ENCODE assay signal across 8 cellular contexts in the genomic region with DNA sequence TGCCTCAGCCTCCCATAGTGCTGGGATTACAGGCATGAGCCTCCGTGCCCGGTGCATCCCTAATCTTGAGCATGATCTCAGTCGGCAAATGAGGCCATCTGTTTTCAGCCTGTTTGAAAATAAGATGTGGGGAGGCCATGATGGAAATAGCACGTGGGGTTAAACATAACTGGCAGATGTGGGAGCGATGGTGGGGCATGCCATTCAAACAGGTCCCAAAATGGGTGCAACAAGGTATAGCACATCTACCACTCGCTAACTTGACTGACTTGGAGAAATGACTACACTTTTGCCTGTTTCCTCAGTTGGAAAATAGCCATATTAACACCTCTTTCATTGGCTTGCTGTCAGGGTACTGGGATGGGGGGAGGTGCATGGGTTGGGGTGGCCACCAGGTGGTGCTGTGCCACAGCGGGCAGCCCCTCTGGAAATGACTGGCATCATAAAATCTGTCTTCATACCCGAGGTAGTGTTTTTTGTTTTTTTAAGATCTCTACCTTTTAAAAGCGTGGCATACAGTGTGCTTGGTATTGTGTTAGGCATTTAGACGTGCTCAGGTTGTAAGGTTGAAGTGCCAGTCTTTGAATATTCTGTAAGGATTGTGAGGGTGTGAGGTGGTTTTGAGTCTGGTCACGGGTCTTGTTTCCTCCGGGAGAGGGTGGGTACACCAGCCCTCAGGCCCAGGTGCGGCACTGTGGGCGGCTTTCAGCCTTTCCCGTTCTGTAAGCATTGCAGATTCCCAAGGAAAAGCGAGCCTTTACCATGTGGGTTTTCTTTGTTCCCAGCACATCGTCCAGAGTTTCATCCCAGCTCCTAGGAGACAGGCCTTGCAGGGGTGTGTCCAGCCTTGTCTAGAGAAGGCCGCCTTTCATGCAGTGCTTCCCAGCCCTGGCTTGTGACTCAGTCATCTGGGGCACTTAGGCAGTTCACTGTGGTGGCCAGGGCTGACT. TPM values are rescaled to one million over a fixed set of nuclear protein-coding genes. Genes with fewer than 3 reads are reported as not detected.
A peak's percentile ranks its signal among the peaks of the same experiment; 100 is the strongest.
DNase-seq lines count a peak whose midpoint lies in the region; ATAC-seq and TF ChIP-seq lines count a peak whose summit lies in the region.

No MANE protein-coding gene starts in this region.

- peaks cover 54% of the 10 kb centered on the region for H3K36me3 ChIP-seq in lower lobe of right lung

- no peaks in the 10 kb centered on the region for H3K9me3 ChIP-seq in lower lobe of right lung

- DNase-seq in AG09309 (ENCODE audit: low read depth), result no peak
- peak; percentile 27 for DNase-seq in NCI-H345 treated with DMSO at 0.1 percent for 48 hours (lab: John Stamatoyannopoulos, UW; ENCODE audit: unreplicated experiment)
- peak; percentile 81 to 85 for DNase-seq in activated CD4-positive, alpha-beta T cell treated with anti-CD3 and anti-CD28 coated beads, Interleukin-2, amount 50 U/mL, for 48 hours
- peak; percentile 84 for DNase-seq in dermis blood vessel endothelial cell
- peak; percentile 75 for DNase-seq in lower lobe of right lung
- peak; percentile 52 for DNase-seq in stimulated activated CD8-positive, alpha-beta memory T cell treated with anti-CD3 and anti-CD28 coated beads, Interleukin-12 subunit alpha, Interleukin-12 subunit beta, amount 100 ng/mL, for 24 hours (ENCODE audit: extremely low read depth)

- peaks cover 66% of the 10 kb centered on the region for H3K4me1 ChIP-seq in lower lobe of right lung

- intact Hi-C loops in lower lobe of right lung (cut with DNase I), result no loop called here

- ATAC-seq in GM18868 (IDR thresholded peaks at IDR 0.05; ENCODE audit: unreplicated experiment) (peak; percentile 42), lower lobe of right lung (peak; percentile 47 to 60), GM18519 (IDR thresholded peaks at IDR 0.05; ENCODE audit: low FRiP score, unreplicated experiment) (no peak)

- H3K4me3 ChIP-seq in AG09309 (ENCODE audit: control insufficient read depth, low read depth, low read length) (no peak overlapping the region), lower lobe of right lung (no peak overlapping the region)

- TF ChIP-seq CTCF in AG09309 (IDR thresholded peaks at IDR 0.05; ENCODE audit: control insufficient read depth, insufficient read depth, low read depth, low read length, missing control alignments), result peak; percentile 96
- peak; percentile 96 for TF ChIP-seq CTCF in lower lobe of right lung (IDR thresholded peaks at IDR 0.05)

- no peaks in the 10 kb centered on the region for H3K27me3 ChIP-seq in lower lobe of right lung (ENCODE audit: low read depth)

- H3K27ac ChIP-seq in lower lobe of right lung, result no peak overlapping the region

RNA-seq across cellular contexts. Expression of gene TTYH2, which starts 2.9 kb away (rescaled TPM):
- 0.70 and 2.2 TPM in 2 replicates for total RNA-seq in dermis blood vessel endothelial cell
- total RNA-seq in lower lobe of right lung, result 7.7 TPM

RNA-seq across cellular contexts. Expression of gene RPL38, which starts 7.0 kb away (rescaled TPM):
- total RNA-seq in dermis blood vessel endothelial cell (625 and 929 TPM in 2 replicates), lower lobe of right lung (701 TPM)
